In genomic region chr18:54382076-54382475, GRCh38 we compare ENCODE assay signal across 39 cellular contexts. TPM values are rescaled to one million over a fixed set of nuclear protein-coding genes. Genes with fewer than 3 reads are reported as not detected.
"Had no signal": no experiment of that assay in that cellular context is flagged by ENCODE, and none has a peak within 500 bp of the region (broad histone marks: within the 10 kb centered on the region; RNA-seq: fewer than 3 reads in every experiment).

No MANE protein-coding gene starts in this region.

- H3K4me1 ChIP-seq: adrenal gland, ascending aorta, breast epithelium, colonic mucosa, esophagus muscularis mucosa, foreskin keratinocyte, gastrocnemius medialis, heart left ventricle had no signal

- H3K27ac ChIP-seq: adrenal gland, ascending aorta, breast epithelium, cardiac muscle cell, colonic mucosa, dorsolateral prefrontal cortex, esophagus muscularis mucosa, foreskin keratinocyte, gastrocnemius medialis, heart left ventricle, WERI-Rb-1 had no signal

- H3K9me3 Mint-ChIP-seq: activated CD4-positive, alpha-beta memory T cell treated with anti-CD3 and anti-CD28 coated beads for 36 hours; activated CD4-positive, alpha-beta T cell treated with anti-CD3 and anti-CD28 coated beads, Interleukin-2, amount 10 ng/mL, durations not matched to agents 24 days and 14 days; activated naive CD4-positive, alpha-beta T cell treated with anti-CD3 and anti-CD28 coated beads for 36 hours; activated naive CD4-positive, alpha-beta T cell treated with anti-CD3 and anti-CD28 coated beads, Interleukin-2, amount 50 U/mL, for 24 hours; activated naive CD8-positive, alpha-beta T cell treated with anti-CD3 and anti-CD28 coated beads for 36 hours; activated naive CD8-positive, alpha-beta T cell treated with anti-CD3 and anti-CD28 coated beads, Interleukin-2, amount 50 U/mL, for 24 hours; activated T-helper 1 cell treated with anti-CD3 and anti-CD28 coated beads, Interleukin-12 subunit alpha, Interleukin-12 subunit beta, Interleukin-2, Interleukin-4 antibody, amounts not matched to agents 30 ng/mL and 10 ng/mL and 1 ng/mL, durations not matched to agents 14 hours and 24 hours and 36 hours; activated T-helper 2 cell treated with anti-CD3 and anti-CD28 coated beads, Interferon-gamma antibody, Interleukin-2, Interleukin-4, amounts not matched to agents 10 μg/mL and 5 μg/mL and 100 μg/mL, durations not matched to agents 14 hours and 24 hours and 36 hours; T-helper 2 cell treated with Interferon-gamma antibody and Interleukin-4, amounts not matched to agents 5 μg/mL and 100 μg/mL, for 36 hours had no signal

- H3K27me3 Mint-ChIP-seq: activated CD4-positive, alpha-beta memory T cell treated with anti-CD3 and anti-CD28 coated beads for 36 hours; activated CD4-positive, alpha-beta T cell treated with anti-CD3 and anti-CD28 coated beads for 36 hours; activated CD4-positive, alpha-beta T cell treated with anti-CD3 and anti-CD28 coated beads, Interleukin-2, amount 10 ng/mL, durations not matched to agents 24 days and 14 days; activated CD8-positive, alpha-beta memory T cell treated with anti-CD3 and anti-CD28 coated beads, Interleukin-2, amount 10 ng/mL, durations not matched to agents 7 days and 5 days; activated naive CD4-positive, alpha-beta T cell treated with anti-CD3 and anti-CD28 coated beads, Interleukin-2, amount 50 U/mL, for 24 hours; activated naive CD8-positive, alpha-beta T cell treated with anti-CD3 and anti-CD28 coated beads for 36 hours; activated naive CD8-positive, alpha-beta T cell treated with anti-CD3 and anti-CD28 coated beads, Interleukin-2, amount 50 U/mL, for 24 hours; brain had no signal

- H3K9me3 ChIP-seq: ascending aorta, breast epithelium, colonic mucosa, esophagus muscularis mucosa, gastrocnemius medialis, heart left ventricle had no signal

- ATAC-seq: activated CD4-positive, alpha-beta T cell treated with anti-CD3 and anti-CD28 coated beads for 36 hours; activated CD8-positive, alpha-beta memory T cell treated with anti-CD3 and anti-CD28 coated beads, Interleukin-2, amount 10 ng/mL, durations not matched to agents 7 days and 5 days; activated CD8-positive, alpha-beta T cell treated with anti-CD3 and anti-CD28 coated beads, Interleukin-2, amount 10 ng/mL, durations not matched to agents 7 days and 5 days; activated naive CD8-positive, alpha-beta T cell treated with anti-CD3 and anti-CD28 coated beads, Interleukin-2, amount 50 U/mL, for 24 hours; foreskin keratinocyte; gastrocnemius medialis; heart left ventricle; T-helper 17 cell had no signal

- H3K36me3 Mint-ChIP-seq: activated CD4-positive, alpha-beta memory T cell treated with anti-CD3 and anti-CD28 coated beads for 36 hours; activated naive CD4-positive, alpha-beta T cell treated with anti-CD3 and anti-CD28 coated beads, Interleukin-2, amount 50 U/mL, for 24 hours had no signal

- H3K4me1 Mint-ChIP-seq: activated CD4-positive, alpha-beta T cell treated with anti-CD3 and anti-CD28 coated beads for 36 hours; activated CD4-positive, alpha-beta T cell treated with anti-CD3 and anti-CD28 coated beads, Interleukin-2, amount 10 ng/mL, durations not matched to agents 24 days and 14 days; activated naive CD4-positive, alpha-beta T cell treated with anti-CD3 and anti-CD28 coated beads, Interleukin-2, amount 50 U/mL, for 24 hours; activated naive CD8-positive, alpha-beta T cell treated with anti-CD3 and anti-CD28 coated beads for 36 hours; activated naive CD8-positive, alpha-beta T cell treated with anti-CD3 and anti-CD28 coated beads, Interleukin-2, amount 50 U/mL, for 24 hours; brain; T-helper 17 cell had no signal

- H3K27ac Mint-ChIP-seq: activated CD4-positive, alpha-beta memory T cell treated with anti-CD3 and anti-CD28 coated beads for 36 hours; activated CD4-positive, alpha-beta T cell treated with anti-CD3 and anti-CD28 coated beads for 36 hours; activated CD4-positive, alpha-beta T cell treated with anti-CD3 and anti-CD28 coated beads, Interleukin-2, amount 10 ng/mL, durations not matched to agents 24 days and 14 days; activated CD8-positive, alpha-beta memory T cell treated with anti-CD3 and anti-CD28 coated beads, Interleukin-2, amount 10 ng/mL, durations not matched to agents 7 days and 5 days; activated CD8-positive, alpha-beta T cell treated with anti-CD3 and anti-CD28 coated beads, Interleukin-2, amount 10 ng/mL, durations not matched to agents 7 days and 5 days; activated naive CD4-positive, alpha-beta T cell treated with anti-CD3 and anti-CD28 coated beads for 36 hours; activated naive CD4-positive, alpha-beta T cell treated with anti-CD3 and anti-CD28 coated beads, Interleukin-2, amount 50 U/mL, for 24 hours; activated naive CD8-positive, alpha-beta T cell treated with anti-CD3 and anti-CD28 coated beads for 36 hours; activated naive CD8-positive, alpha-beta T cell treated with anti-CD3 and anti-CD28 coated beads, Interleukin-2, amount 50 U/mL, for 24 hours; activated T-helper 1 cell treated with anti-CD3 and anti-CD28 coated beads, Interleukin-12 subunit alpha, Interleukin-12 subunit beta, Interleukin-2, Interleukin-4 antibody, amounts not matched to agents 30 ng/mL and 10 ng/mL and 1 ng/mL, durations not matched to agents 14 hours and 24 hours and 36 hours; activated T-helper 2 cell treated with anti-CD3 and anti-CD28 coated beads, Interferon-gamma antibody, Interleukin-2, Interleukin-4, amounts not matched to agents 10 μg/mL and 5 μg/mL and 100 μg/mL, durations not matched to agents 14 hours and 24 hours and 36 hours; brain; T-helper 17 cell; T-helper 2 cell treated with Interferon-gamma antibody and Interleukin-4, amounts not matched to agents 5 μg/mL and 100 μg/mL, for 36 hours had no signal

- DNase-seq: activated CD4-positive, alpha-beta memory T cell treated with anti-CD3 and anti-CD28 coated beads for 36 hours; activated CD4-positive, alpha-beta T cell treated with anti-CD3 and anti-CD28 coated beads for 36 hours; activated CD4-positive, alpha-beta T cell treated with anti-CD3 and anti-CD28 coated beads, Interleukin-2, amount 10 ng/mL, durations not matched to agents 24 days and 14 days; activated CD4-positive, CD25-positive, alpha-beta regulatory T cell; activated CD4-positive, CD25-positive, alpha-beta regulatory T cell treated with anti-CD3 and anti-CD28 coated beads, Interleukin-2, amount 50 U/mL, for 72 hours; activated CD8-positive, alpha-beta memory T cell treated with anti-CD3 and anti-CD28 coated beads, Interleukin-2, amount 10 ng/mL, durations not matched to agents 7 days and 5 days; activated CD8-positive, alpha-beta memory T cell treated with anti-CD3 and anti-CD28 coated beads, Interleukin-2, amount 50 U/mL, for 4 hours; activated CD8-positive, alpha-beta T cell treated with anti-CD3 and anti-CD28 coated beads, Interleukin-2, amount 10 ng/mL, durations not matched to agents 7 days and 5 days; activated effector memory CD4-positive, alpha-beta T cell treated with anti-CD3 and anti-CD28 coated beads, Interleukin-2, amount 50 U/mL, for 16 hours; activated naive CD4-positive, alpha-beta T cell treated with anti-CD3 and anti-CD28 coated beads for 36 hours; activated naive CD8-positive, alpha-beta T cell treated with anti-CD3 and anti-CD28 coated beads for 36 hours; activated naive CD8-positive, alpha-beta T cell treated with anti-CD3 and anti-CD28 coated beads, Interleukin-2, amount 50 U/mL, for 24 hours; activated T-cell treated with anti-CD3 and anti-CD28 coated beads, Interleukin-2, amount 50 U/mL, for 1 hour; activated T-cell treated with anti-CD3 and anti-CD28 coated beads, Interleukin-2, amount 50 U/mL, for 48 hours; adrenal gland; amygdala; central memory CD4-positive, alpha-beta T cell; cerebellar nuclear complex; colonic mucosa; dorsolateral prefrontal cortex; effector memory CD4-positive, alpha-beta T cell; erythroblast; foreskin keratinocyte; gastrocnemius medialis; glutamatergic neuron; heart left ventricle; T-helper 1 cell; T-helper 17 cell; T1000; WERI-Rb-1 had no signal

- H3K27me3 ChIP-seq: adrenal gland, ascending aorta, breast epithelium, cardiac muscle cell, colonic mucosa, dorsolateral prefrontal cortex, foreskin keratinocyte, gastrocnemius medialis had no signal

- H3K36me3 ChIP-seq: adrenal gland, ascending aorta, colonic mucosa, esophagus muscularis mucosa, gastrocnemius medialis, WERI-Rb-1 had no signal

- H3K4me3 Mint-ChIP-seq: activated CD4-positive, alpha-beta memory T cell treated with anti-CD3 and anti-CD28 coated beads for 36 hours; activated CD4-positive, alpha-beta T cell treated with anti-CD3 and anti-CD28 coated beads for 36 hours; activated CD4-positive, alpha-beta T cell treated with anti-CD3 and anti-CD28 coated beads, Interleukin-2, amount 10 ng/mL, durations not matched to agents 24 days and 14 days; activated CD8-positive, alpha-beta memory T cell treated with anti-CD3 and anti-CD28 coated beads, Interleukin-2, amount 10 ng/mL, durations not matched to agents 7 days and 5 days; activated CD8-positive, alpha-beta T cell treated with anti-CD3 and anti-CD28 coated beads, Interleukin-2, amount 10 ng/mL, durations not matched to agents 7 days and 5 days; activated naive CD4-positive, alpha-beta T cell treated with anti-CD3 and anti-CD28 coated beads for 36 hours; activated naive CD4-positive, alpha-beta T cell treated with anti-CD3 and anti-CD28 coated beads, Interleukin-2, amount 50 U/mL, for 24 hours; activated naive CD8-positive, alpha-beta T cell treated with anti-CD3 and anti-CD28 coated beads for 36 hours; activated naive CD8-positive, alpha-beta T cell treated with anti-CD3 and anti-CD28 coated beads, Interleukin-2, amount 50 U/mL, for 24 hours; activated T-helper 1 cell treated with anti-CD3 and anti-CD28 coated beads, Interleukin-12 subunit alpha, Interleukin-12 subunit beta, Interleukin-2, Interleukin-4 antibody, amounts not matched to agents 30 ng/mL and 10 ng/mL and 1 ng/mL, durations not matched to agents 14 hours and 24 hours and 36 hours; brain; T-helper 17 cell; T-helper 2 cell treated with Interferon-gamma antibody and Interleukin-4, amounts not matched to agents 5 μg/mL and 100 μg/mL, for 36 hours had no signal

- H3K4me3 ChIP-seq: adrenal gland, ascending aorta, breast epithelium, cardiac muscle cell, colonic mucosa, dorsolateral prefrontal cortex, esophagus muscularis mucosa, gastrocnemius medialis, heart left ventricle had no signal

RNA-seq across cellular contexts. Expression of gene STARD6, which starts 24.4 kb away (rescaled TPM):
- total RNA-seq: activated CD4-positive, alpha-beta memory T cell treated with anti-CD3 and anti-CD28 coated beads for 36 hours; activated CD4-positive, alpha-beta T cell treated with anti-CD3 and anti-CD28 coated beads, Interleukin-2, amount 10 ng/mL, durations not matched to agents 24 days and 14 days; activated CD8-positive, alpha-beta T cell treated with anti-CD3 and anti-CD28 coated beads, Interleukin-2, amount 10 ng/mL, durations not matched to agents 7 days and 5 days; activated naive CD4-positive, alpha-beta T cell treated with anti-CD3 and anti-CD28 coated beads for 36 hours; activated naive CD8-positive, alpha-beta T cell treated with anti-CD3 and anti-CD28 coated beads for 36 hours; activated T-helper 2 cell treated with anti-CD3 and anti-CD28 coated beads, Interferon-gamma antibody, Interleukin-2, Interleukin-4, amounts not matched to agents 10 μg/mL and 5 μg/mL and 100 μg/mL, durations not matched to agents 14 hours and 24 hours and 36 hours; adrenal gland; ascending aorta; breast epithelium; cardiac muscle cell; colonic mucosa; esophagus muscularis mucosa; gastrocnemius medialis; heart left ventricle; T-helper 17 cell had no signal
- polyA plus RNA-seq: adrenal gland, cardiac muscle cell, heart left ventricle had no signal
